In genomic region chr12:110073049-110073831, GRCh38 we compare ENCODE assay signal across 8 cellular contexts. TPM values are rescaled to one million over a fixed set of nuclear protein-coding genes. Genes with fewer than 3 reads are reported as not detected.
DNase-seq lines count a peak whose midpoint lies in the region; ATAC-seq and TF ChIP-seq lines count a peak whose summit lies in the region.

No MANE protein-coding gene starts in this region.

- H3K27ac Mint-ChIP-seq in T-helper 1 cell treated with Interleukin-12 subunit alpha and Interleukin-12 subunit beta and Interleukin-4 antibody, amounts not matched to agents 30 μg/mL and 1 μg/mL, for 36 hours: peak overlapping the region; percentile 84

- intact Hi-C loops in upper lobe of right lung (cut with DNase I): no loop called here

- H3K9me3 ChIP-seq in mucosa of stomach (ENCODE audit: control insufficient read depth, low read length) (no peaks in the 10 kb centered on the region), upper lobe of right lung (no peaks in the 10 kb centered on the region)

- H3K4me3 ChIP-seq in mucosa of stomach (ENCODE audit: low read length): no peak overlapping the region
- peak overlapping the region; percentile 46 for H3K4me3 ChIP-seq in upper lobe of right lung

- peak overlapping the region; percentile 34 for H3K9ac ChIP-seq in mucosa of stomach (ENCODE audit: low read length)

- TF ChIP-seq CTCF in upper lobe of right lung (IDR thresholded peaks at IDR 0.05): no peak

- H3K4me1 ChIP-seq in mucosa of stomach (ENCODE audit: control insufficient read depth, insufficient read depth, low read length) (peaks cover 5% of the 10 kb centered on the region), upper lobe of right lung (peaks cover 13% of the 10 kb centered on the region)

- H3K27ac ChIP-seq in cingulate gyrus (ENCODE audit: low read depth, low read length) (peak overlapping the region; percentile 99), upper lobe of right lung (peak overlapping the region; percentile 0)

- DNase-seq in NCI-H345 (lab: John Stamatoyannopoulos, UW) (peak; percentile 20), NCI-H345 treated with DMSO at 0.1 percent for 48 hours (lab: John Stamatoyannopoulos, UW; ENCODE audit: unreplicated experiment) (no peak), upper lobe of right lung (peak; percentile 71), SW480 (ENCODE audit: low spot score) (no peak), HT-29 (ENCODE audit: low spot score) (no peak)

- ATAC-seq in upper lobe of right lung: peak; percentile 61

- H3K36me3 ChIP-seq in mucosa of stomach (ENCODE audit: control insufficient read depth, insufficient read depth, low read length) (no peaks in the 10 kb centered on the region), upper lobe of right lung (no peaks in the 10 kb centered on the region)

- H3K27me3 ChIP-seq in mucosa of stomach (ENCODE audit: control insufficient read depth, insufficient read depth, low read length) (no peaks in the 10 kb centered on the region), upper lobe of right lung (no peaks in the 10 kb centered on the region)

- H3K36me3 Mint-ChIP-seq in T-helper 1 cell treated with Interleukin-12 subunit alpha and Interleukin-12 subunit beta and Interleukin-4 antibody, amounts not matched to agents 30 μg/mL and 1 μg/mL, for 36 hours (ENCODE audit: low read depth): peaks cover 14% of the 10 kb centered on the region

- H3K4me1 Mint-ChIP-seq in T-helper 1 cell treated with Interleukin-12 subunit alpha and Interleukin-12 subunit beta and Interleukin-4 antibody, amounts not matched to agents 30 μg/mL and 1 μg/mL, for 36 hours (ENCODE audit: low read depth): peaks cover 47% of the 10 kb centered on the region

- H3K4me3 Mint-ChIP-seq in T-helper 1 cell treated with Interleukin-12 subunit alpha and Interleukin-12 subunit beta and Interleukin-4 antibody, amounts not matched to agents 30 μg/mL and 1 μg/mL, for 36 hours: peak overlapping the region; percentile 88

- H3K27me3 Mint-ChIP-seq in T-helper 1 cell treated with Interleukin-12 subunit alpha and Interleukin-12 subunit beta and Interleukin-4 antibody, amounts not matched to agents 30 μg/mL and 1 μg/mL, for 36 hours (ENCODE audit: low read depth): no peaks in the 10 kb centered on the region

- peaks cover 6% of the 10 kb centered on the region for H3K9me3 Mint-ChIP-seq in T-helper 1 cell treated with Interleukin-12 subunit alpha and Interleukin-12 subunit beta and Interleukin-4 antibody, amounts not matched to agents 30 μg/mL and 1 μg/mL, for 36 hours

RNA-seq across cellular contexts. Expression of gene C12orf76, which starts 24.9 kb away (rescaled TPM):
- total RNA-seq in upper lobe of right lung: 25.0 TPM
- 8.3 and 12.9 TPM in 2 replicates for total RNA-seq in HT-29 (2014; rRNA removed; shearing (Covaris generic))

RNA-seq across cellular contexts. Expression of gene IFT81, which starts 50.9 kb away (rescaled TPM):
- total RNA-seq in upper lobe of right lung: 7.3 TPM
- 5.5 and 5.8 TPM in 2 replicates for total RNA-seq in HT-29 (2014; rRNA removed; shearing (Covaris generic))

Comparison
In these comparisons a context has a peak if more than half of its experiments do, and no peak if none do; other contexts are left out.
1. DNase-seq: peak in NCI-H345 (single experiment) and upper lobe of right lung (single experiment); none in NCI-H345 treated with DMSO at 0.1 percent for 48 hours (single experiment), SW480 (single experiment) and HT-29 (single experiment).